ENCODE assay signal across 21 cellular contexts in the genomic region with DNA sequence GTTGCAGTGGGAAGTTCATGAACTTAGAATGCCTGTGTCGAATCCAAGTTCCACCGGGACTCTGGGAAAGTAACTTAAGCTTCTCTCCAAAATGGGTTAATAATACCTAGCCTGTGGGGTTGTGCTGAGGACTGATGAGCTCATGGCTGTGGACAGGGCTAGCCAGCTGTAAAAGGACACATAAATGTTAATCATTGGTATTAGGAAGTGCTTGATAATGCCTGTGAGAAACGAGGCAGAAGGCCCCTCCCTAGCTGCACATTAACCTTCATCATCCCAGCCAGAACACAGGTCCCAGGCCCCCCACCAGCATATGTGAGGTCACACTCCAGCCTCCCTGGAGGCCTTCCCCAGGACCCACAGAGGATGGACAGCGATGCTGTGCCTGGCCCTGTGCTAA. TPM values are rescaled to one million over a fixed set of nuclear protein-coding genes. Genes with fewer than 3 reads are reported as not detected.
A peak's percentile ranks its signal among the peaks of the same experiment; 100 is the strongest.
DNase-seq lines count a peak whose midpoint lies in the region; ATAC-seq, FAIRE-seq and TF ChIP-seq lines count a peak whose summit lies in the region.
"Had no signal": no experiment of that assay in that cellular context is flagged by ENCODE, and none has a peak within 500 bp of the region (broad histone marks: within the 10 kb centered on the region; RNA-seq: fewer than 3 reads in every experiment).

No MANE protein-coding gene starts in this region.

- H3K4me1 ChIP-seq in HEK293 (ENCODE audit: control insufficient read depth, insufficient read depth, low read length) (no peaks in the 10 kb centered on the region), keratinocyte (ENCODE audit: control insufficient read depth, extremely low read depth, insufficient read depth, low read length) (peaks cover 90% of the 10 kb centered on the region), gastroesophageal sphincter (no peaks in the 10 kb centered on the region)

- H3K9me3 ChIP-seq in HEK293 (ENCODE audit: control insufficient read depth, insufficient read depth, low read depth, low read length) (no peaks in the 10 kb centered on the region), keratinocyte (ENCODE audit: control insufficient read depth, low read depth, low read length) (no peaks in the 10 kb centered on the region), gastroesophageal sphincter (no peaks in the 10 kb centered on the region)
- H3K9me3 ChIP-seq: SJSA1 had no signal

- FAIRE-seq in keratinocyte (lab: Jason Lieb, UNC) = peak; percentile 83
- FAIRE-seq: HepG2 had no signal

- H3K4me3 ChIP-seq in HEK293 (ENCODE audit: low read depth, low read length) (no peak overlapping the region), epithelial cell of esophagus (ENCODE audit: low read length) (no peak overlapping the region), keratinocyte (ENCODE audit: control insufficient read depth in 2 of 3, extremely low read depth in 1 of 3, insufficient read depth in 2 of 3, low read depth in 1 of 3, low read length in 3 of 3) (no peak overlapping the region), gastroesophageal sphincter (no peak overlapping the region)
- H3K4me3 ChIP-seq: SJSA1 had no signal

- no peak overlapping the region for H3K27ac ChIP-seq in HEK293 (ENCODE audit: extremely low read depth, low read depth, low read length)
- peak overlapping the region; percentile 77 for H3K27ac ChIP-seq in keratinocyte (ENCODE audit: control insufficient read depth, insufficient read depth, low read length)
- no peak overlapping the region for H3K27ac ChIP-seq in gastroesophageal sphincter
- H3K27ac ChIP-seq: C4-2B, SJSA1 had no signal

- no peak for TF ChIP-seq CTCF in HEK293 (tag by site-specific recombination; IDR thresholded peaks at IDR 0.05)
- TF ChIP-seq CTCF in epithelial cell of esophagus (IDR thresholded peaks at IDR 0.05; ENCODE audit: insufficient read depth, low read depth, low read length, missing control alignments) = no peak
- no peak for TF ChIP-seq CTCF in keratinocyte (optimal IDR thresholded peaks at IDR 0.05 in 1 of 3, IDR thresholded peaks at IDR 0.05 in 1 of 3, conservative IDR thresholded peaks at IDR 0.05 in 1 of 3; ENCODE audit: extremely low read depth in 1 of 3, insufficient read depth in 2 of 3, low read length in 3 of 3)
- TF ChIP-seq CTCF in gastroesophageal sphincter (IDR thresholded peaks at IDR 0.05) = no peak

- H3K36me3 ChIP-seq in HEK293 (ENCODE audit: control insufficient read depth in 2 of 2, insufficient read depth in 1 of 2, low read length in 2 of 2) (no peaks in the 10 kb centered on the region), keratinocyte (ENCODE audit: control insufficient read depth in 2 of 2, extremely low read depth in 1 of 2, insufficient read depth in 2 of 2, low read length in 2 of 2) (peaks cover 16 to 35% of the 10 kb centered on the region in 2 experiments), gastroesophageal sphincter (no peaks in the 10 kb centered on the region)
- H3K36me3 ChIP-seq: SJSA1 had no signal

- no peaks in the 10 kb centered on the region for H3K9me1 ChIP-seq in keratinocyte (ENCODE audit: control insufficient read depth, extremely low read depth, insufficient read depth, low read length)

- dilution Hi-C loops in keratinocyte (cut with MboI; ENCODE audit: extremely low pct_ligation_motif_present, low sequenced_read_pairs) = no loop called here

- H3K27me3 ChIP-seq in keratinocyte (ENCODE audit: control insufficient read depth, extremely low read depth, insufficient read depth, low read length) (no peaks in the 10 kb centered on the region), gastroesophageal sphincter (peaks cover 52% of the 10 kb centered on the region)
- H3K27me3 ChIP-seq: SJSA1 had no signal

- no peaks in the 10 kb centered on the region for H4K20me1 ChIP-seq in keratinocyte (ENCODE audit: control insufficient read depth, extremely low read depth, insufficient read depth, low read length)

- POLR2A ChIA-PET in HEK293 (lab: Yijun Ruan, JAX) = no interaction called here

- no peak for TF ChIP-seq POLR2A in gastroesophageal sphincter (IDR thresholded peaks at IDR 0.05)

- 0 to 43% methylated on average over 1 to 3 of the region's 4 CpGs for WGBS in gastroesophageal sphincter (ENCODE audit: low coverage in 1 of 2), 2 donors

- peak overlapping the region; percentile 84 for H3K4me2 ChIP-seq in keratinocyte (ENCODE audit: control insufficient read depth, extremely low read depth, insufficient read depth, low read depth, low read length)

- H2AFZ ChIP-seq in keratinocyte (ENCODE audit: control insufficient read depth, low read length) = no peak overlapping the region

- TF ChIP-seq EP300 in gastroesophageal sphincter (IDR thresholded peaks at IDR 0.05) = no peak

- CTCF ChIA-PET in HEK293 (lab: Yijun Ruan, JAX) = interaction anchor here (0.6 to 1.9 kb wide), 5 partner anchors 15 to 1668 kb away, joined by 3 to 8 read pairs (median 4); no protein-coding TSS in a partner anchor

- no peak for ATAC-seq in GM18498 (IDR thresholded peaks at IDR 0.05; ENCODE audit: unreplicated experiment)
- no peak for ATAC-seq in gastroesophageal sphincter
- ATAC-seq: HepG2 had no signal

- H3K9ac ChIP-seq in keratinocyte (ENCODE audit: control insufficient read depth, extremely low read depth, insufficient read depth, low read length) = peak overlapping the region; percentile 10

- H3K79me2 ChIP-seq in keratinocyte (ENCODE audit: control insufficient read depth, insufficient read depth, low read length) = peaks cover 63% of the 10 kb centered on the region

- DNase-seq in epithelial cell of esophagus (ENCODE audit: low read depth) (peak; percentile 63), keratinocyte (ENCODE audit: low read depth, low spot score) (no peak), renal cortical epithelial cell (ENCODE audit: low read depth) (peak; percentile 89), KG1 (lab: John Stamatoyannopoulos, UW) (no peak)
- DNase-seq: AML-193, DMS79 treated with DMSO at 0.1 percent for 48 hours, HFFc6, KBM-7, MV-4-11, NCI-H1417, NCI-H187, NCI-H2107, NCI-H524, NCI-H82 had no signal

TF ChIP-seq in HEK293, 187 proteins besides CTCF, POLR2A, EP300 and RAD21 (continues in another document):
- TF ChIP-seq, protein P1, sequence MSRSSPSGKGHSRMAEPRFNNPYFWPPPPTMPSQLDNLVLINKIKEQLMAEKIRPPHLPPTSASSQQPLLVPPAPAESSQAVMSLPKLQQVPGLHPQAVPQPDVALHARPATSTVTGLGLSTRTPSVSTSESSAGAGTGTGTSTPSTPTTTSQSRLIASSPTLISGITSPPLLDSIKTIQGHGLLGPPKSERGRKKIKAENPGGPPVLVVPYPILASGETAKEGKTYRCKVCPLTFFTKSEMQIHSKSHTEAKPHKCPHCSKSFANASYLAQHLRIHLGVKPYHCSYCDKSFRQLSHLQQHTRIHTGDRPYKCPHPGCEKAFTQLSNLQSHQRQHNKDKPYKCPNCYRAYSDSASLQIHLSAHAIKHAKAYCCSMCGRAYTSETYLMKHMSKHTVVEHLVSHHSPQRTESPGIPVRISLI (tag by site-specific recombination; IDR thresholded peaks at IDR 0.05) = no peak
- TF ChIP-seq ZNF404 (tag by site-specific recombination; IDR thresholded peaks at IDR 0.05) (no peak), ZNF274 (IDR thresholded peaks at IDR 0.05; ENCODE audit: low read length) (no peak), ZNF274 (tag by site-specific recombination; IDR thresholded peaks at IDR 0.05; ENCODE audit: borderline replicate concordance) (no peak)

RNA-seq across cellular contexts. Expression of gene GJB4, which starts 0.8 kb away (rescaled TPM):
- 18.1 to 27.2 TPM (median 25.4 TPM) in 3 replicates for polyA plus RNA-seq in keratinocyte
- 6.6 TPM for polyA plus RNA-seq in keratinocyte (2011; ENCODE audit: low read depth)
- 11.9 and 13.7 TPM in 2 replicates for polyA plus RNA-seq in keratinocyte (2011; cell fraction: cytosol; rRNA removed)
- 34.7 and 41.3 TPM in 2 replicates for polyA plus RNA-seq in keratinocyte (2011; cell fraction: nucleus; rRNA removed)
- polyA plus RNA-seq in keratinocyte (2012; ENCODE audit: low replicate concordance) = 17.8 and 33.7 TPM in 2 replicates
- 34.8 to 46.1 TPM (median 37.2 TPM) in 3 replicates for polyA minus RNA-seq in keratinocyte
- polyA minus RNA-seq in keratinocyte (2011; cell fraction: cytosol; rRNA and poly(A)+ RNA removed) = 26.5 TPM
- polyA minus RNA-seq in keratinocyte (2011; cell fraction: nucleus; rRNA and poly(A)+ RNA removed) = 27.1 and 35.7 TPM in 2 replicates
- total RNA-seq in renal cortical epithelial cell = 9.0 and 15.5 TPM in 2 replicates
- total RNA-seq in gastroesophageal sphincter = under 1 TPM in 1 of 4 donors, not detected in 3; 0.27 TPM
- total RNA-seq: H4, HepG2, HFFc6, SJSA1 had no signal
- polyA plus RNA-seq: HepG2 had no signal

RNA-seq across cellular contexts. Expression of gene GJB5, which starts 3.9 kb away (rescaled TPM):
- polyA plus RNA-seq in keratinocyte = 169 to 244 TPM (median 235 TPM) in 3 replicates
- 16.9 TPM for polyA plus RNA-seq in keratinocyte (2011; ENCODE audit: low read depth)
- polyA plus RNA-seq in keratinocyte (2011; cell fraction: cytosol; rRNA removed) = 184 and 225 TPM in 2 replicates
- polyA plus RNA-seq in keratinocyte (2011; cell fraction: nucleus; rRNA removed) = 188 and 240 TPM in 2 replicates
- 127 and 143 TPM in 2 replicates for polyA plus RNA-seq in keratinocyte (2012; ENCODE audit: low replicate concordance)
- 168 to 267 TPM (median 240 TPM) in 3 replicates for polyA minus RNA-seq in keratinocyte
- 121 TPM for polyA minus RNA-seq in keratinocyte (2011; cell fraction: cytosol; rRNA and poly(A)+ RNA removed)
- 61.0 and 79.7 TPM in 2 replicates for polyA minus RNA-seq in keratinocyte (2011; cell fraction: nucleus; rRNA and poly(A)+ RNA removed)
- total RNA-seq in renal cortical epithelial cell = 0.20 and 1.0 TPM in 2 replicates
- 1 to 10 TPM in 1 of 4 donors, not detected in 3; 1.9 TPM for total RNA-seq in gastroesophageal sphincter
- total RNA-seq: H4, HepG2, SJSA1 had no signal
- polyA plus RNA-seq: HepG2 had no signal

RNA-seq across cellular contexts. Expression of gene GJB3, which starts 22.3 kb away (rescaled TPM):
- 133 to 176 TPM (median 163 TPM) in 3 replicates for polyA plus RNA-seq in keratinocyte
- polyA plus RNA-seq in keratinocyte (2011; ENCODE audit: low read depth) = 134 TPM
- polyA plus RNA-seq in keratinocyte (2011; cell fraction: cytosol; rRNA removed) = 117 and 171 TPM in 2 replicates
- polyA plus RNA-seq in keratinocyte (2011; cell fraction: nucleus; rRNA removed) = 99.3 and 146 TPM in 2 replicates
- 162 and 186 TPM in 2 replicates for polyA plus RNA-seq in keratinocyte (2012; ENCODE audit: low replicate concordance)
- 148 to 240 TPM (median 157 TPM) in 3 replicates for polyA minus RNA-seq in keratinocyte
- polyA minus RNA-seq in keratinocyte (2011; cell fraction: cytosol; rRNA and poly(A)+ RNA removed) = 182 TPM
- 86.3 and 93.4 TPM in 2 replicates for polyA minus RNA-seq in keratinocyte (2011; cell fraction: nucleus; rRNA and poly(A)+ RNA removed)
- total RNA-seq in renal cortical epithelial cell = 8.5 and 33.2 TPM in 2 replicates
- 1 to 10 TPM in 2 of 4 donors, not detected in 2; 1.1 to 6.4 TPM for total RNA-seq in gastroesophageal sphincter
- total RNA-seq: H4, HepG2, SJSA1 had no signal
- polyA plus RNA-seq: HepG2 had no signal

RNA-seq across cellular contexts. Expression of gene GJA4, which starts 34.0 kb away (rescaled TPM):
- polyA plus RNA-seq in keratinocyte = 0.10 to 0.22 TPM in 2 of 3 replicates, not detected in the other
- polyA plus RNA-seq in keratinocyte (2011; ENCODE audit: low read depth) = not detected
- 0.06 TPM in 1 of 2 replicates, not detected in the other for polyA plus RNA-seq in keratinocyte (2011; cell fraction: cytosol; rRNA removed)
- polyA plus RNA-seq in keratinocyte (2011; cell fraction: nucleus; rRNA removed) = 0.11 TPM in 1 of 2 replicates, not detected in the other
- polyA plus RNA-seq in keratinocyte (2012; ENCODE audit: low replicate concordance) = 0.10 and 0.41 TPM in 2 replicates
- polyA minus RNA-seq in keratinocyte = 0.52 TPM in 1 of 3 replicates, not detected in the others
- not detected for polyA minus RNA-seq in keratinocyte (2011; cell fraction: cytosol; rRNA and poly(A)+ RNA removed)
- not detected in 2 replicates for polyA minus RNA-seq in keratinocyte (2011; cell fraction: nucleus; rRNA and poly(A)+ RNA removed)
- total RNA-seq in renal cortical epithelial cell (not detected in 2 replicates), gastroesophageal sphincter (10 to 100 TPM in 3 of 4 donors, 1 to 10 TPM in 1; 8.6 to 27.0 (median 18.4) TPM)
- total RNA-seq: H4, HepG2, HFFc6, SJSA1 had no signal
- polyA plus RNA-seq: HepG2 had no signal

Comparison
In these comparisons a context has a peak if more than half of its experiments do, and no peak if none do; other contexts are left out.
1. DNase-seq: peak in epithelial cell of esophagus (single experiment) and renal cortical epithelial cell (single experiment); none in keratinocyte (single experiment) and KG1 (single experiment).